Comparison of ENCODE assay signal across 34 cellular contexts in genomic region chr5:137433539-137433938, GRCh38.
"Had no signal": no experiment of that assay in that cellular context is flagged by ENCODE, and none has a peak within 500 bp of the region (broad histone marks: within the 10 kb centered on the region; RNA-seq: fewer than 3 reads in every experiment).

No MANE protein-coding gene starts in this region.

- H3K9me3 ChIP-seq: MG63 had no signal

- H3K27me3 ChIP-seq: MG63 had no signal

- DNase-seq: Karpas-422, Kasumi-1, KG1, MG63, MM.1S, MV-4-11, NCI-H1048, NCI-H1092, NCI-H1092 treated with DMSO at 0.1 percent for 48 hours, NCI-H1105, NCI-H1105 treated with DMSO at 0.1 percent for 48 hours, NCI-H1417, NCI-H1417 treated with DMSO at 0.1 percent for 48 hours, NCI-H1436, NCI-H1436 treated with DMSO at 0.1 percent for 48 hours, NCI-H146, NCI-H1694, NCI-H1694 treated with DMSO at 0.1 percent for 48 hours, NCI-H187, NCI-H187 treated with DMSO at 0.1 percent for 48 hours, NCI-H1930, NCI-H2029, NCI-H2029 treated with DMSO at 0.1 percent for 48 hours, NCI-H2081, NCI-H2081 treated with DMSO at 0.1 percent for 48 hours, NCI-H2107, NCI-H2171, NCI-H2171 treated with DMSO at 0.1 percent for 48 hours, NCI-H2227 treated with DMSO at 0.1 percent for 48 hours, NCI-H226, NCI-H345, NCI-H446, NCI-H446 treated with DMSO at 0.1 percent for 48 hours had no signal

- H3K4me3 ChIP-seq: MG63 had no signal

- H3K27ac ChIP-seq: KMS-11 had no signal
